Comparison of ENCODE assay signal across 8 cellular contexts in the genomic region with DNA sequence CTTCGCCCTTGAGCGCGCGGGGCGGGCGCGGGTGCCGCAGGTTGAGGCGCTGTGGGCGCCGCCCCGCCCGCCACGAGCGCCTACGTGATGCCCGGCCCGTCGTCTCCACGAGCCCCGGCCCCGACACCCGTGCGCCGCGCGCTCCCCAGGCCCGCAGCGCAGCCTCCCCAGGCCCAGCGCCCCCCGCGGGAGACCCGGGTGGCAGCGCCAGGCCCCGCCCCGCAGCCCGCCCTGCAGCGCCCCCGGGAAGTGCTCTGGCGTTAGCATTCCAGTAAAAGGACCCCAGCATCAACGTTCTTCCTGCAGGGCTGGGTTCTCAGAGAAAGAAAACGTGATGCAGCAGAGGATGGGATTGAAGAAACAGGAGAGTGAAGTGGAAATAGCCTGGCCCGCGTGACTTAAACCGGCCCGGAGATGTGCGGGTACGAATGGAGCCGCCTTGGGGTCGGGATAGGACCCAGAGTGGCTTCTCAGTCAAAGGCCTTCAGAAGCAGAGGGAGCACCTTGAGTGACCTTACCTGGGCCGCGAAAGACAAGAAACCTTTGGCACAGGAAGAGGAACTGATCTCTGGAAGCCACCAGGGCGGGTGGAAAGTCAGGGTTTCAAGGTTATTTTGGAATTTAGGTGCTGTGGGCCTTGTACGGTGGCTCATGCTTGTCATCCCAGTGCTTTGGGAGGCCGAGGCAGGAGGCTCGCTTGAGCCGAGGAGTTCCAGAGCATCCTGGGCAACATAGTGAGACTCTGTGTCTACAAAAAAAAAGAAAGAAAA. TPM values are rescaled to one million over a fixed set of nuclear protein-coding genes. Genes with fewer than 3 reads are reported as not detected.
A peak's percentile ranks its signal among the peaks of the same experiment; 100 is the strongest.
DNase-seq lines count a peak whose midpoint lies in the region; ATAC-seq, FAIRE-seq and TF ChIP-seq lines count a peak whose summit lies in the region.

No MANE protein-coding gene starts in this region.

- no peaks in the 10 kb centered on the region for H3K27me3 Mint-ChIP-seq in Calu3 (ENCODE audit: unreplicated experiment)

- TF ChIP-seq CTCF in Calu3 (IDR thresholded peaks at IDR 0.05; ENCODE audit: unreplicated experiment), result no peak
- no peak for TF ChIP-seq CTCF in pancreas (IDR thresholded peaks at IDR 0.05)

- DNase-seq in Calu3 (peak; percentile 45), activated T-cell treated with anti-CD3 and anti-CD28 coated beads for 48 hours (ENCODE audit: low read depth) (peak; percentile 39), frontal cortex (ENCODE audit: low spot score in 2 of 2) (peak; percentile 58 to 61), pancreas (peak in 2 of 6 donors; percentile 55 to 70)
- no peak for DNase-seq in effector CD8-positive, alpha-beta T cell (lab: John Stamatoyannopoulos, UW)

- FAIRE-seq in frontal cortex (lab: Jason Lieb, UNC), result no peak
- FAIRE-seq in pancreas (lab: Jason Lieb, UNC), result no peak

- CTCF ChIA-PET in Calu3 (lab: Charles Lee), result interaction anchor here (0.6 kb wide), 1 partner anchor 645 kb away, joined by 3 read pairs; no protein-coding TSS in a partner anchor

- 10 to 11% methylated on average over 47 to 57 of the region's 57 CpGs for WGBS in pancreas, 2 donors

- H3K36me3 Mint-ChIP-seq in Calu3 (ENCODE audit: insufficient read depth, unreplicated experiment), result peaks cover 68% of the 10 kb centered on the region

- H3K4me3 Mint-ChIP-seq in Calu3 (ENCODE audit: low read depth, unreplicated experiment), result peak overlapping the region; percentile 99

- H3K4me3 ChIP-seq in pancreas, result peak overlapping the region; percentile 47 to 52 (median 51)

- no TSS peak for BruUV-seq in Calu3 (replicated peaks; lab: Mats Ljungman, UMichigan)

- no peaks in the 10 kb centered on the region for H3K36me3 ChIP-seq in pancreas

- H3K9me3 ChIP-seq in pancreas, result no peaks in the 10 kb centered on the region

- H3K4me1 ChIP-seq in pancreas, result no peaks in the 10 kb centered on the region

- H3K27me3 ChIP-seq in pancreas, result no peaks in the 10 kb centered on the region

- intact Hi-C loops in Calu3 (cut with micrococcal nuclease; ENCODE audit: unreplicated experiment) (no loop called here), pancreas (cut with DNase I) (no loop called here)

- H3K27ac ChIP-seq in pancreas, result peak overlapping the region; percentile 45 to 74 (median 56)

- no peaks in the 10 kb centered on the region for H3K9me3 Mint-ChIP-seq in Calu3 (ENCODE audit: low read depth, unreplicated experiment)

- ATAC-seq in GM19438 (IDR thresholded peaks at IDR 0.05; ENCODE audit: low read depth, unreplicated experiment) (peak; percentile 35), HG03571 (IDR thresholded peaks at IDR 0.05; ENCODE audit: unreplicated experiment) (peak; percentile 28), pancreas (peak; percentile 10 to 26 (median 22)), HG03095 (IDR thresholded peaks at IDR 0.05; ENCODE audit: unreplicated experiment) (no peak)

- H3K4me1 Mint-ChIP-seq in Calu3 (ENCODE audit: low read depth, unreplicated experiment), result peaks cover 44% of the 10 kb centered on the region

- peak overlapping the region; percentile 86 for H3K27ac Mint-ChIP-seq in Calu3 (ENCODE audit: unreplicated experiment)

RNA-seq across cellular contexts. Expression of gene PFKP, which starts 1.8 kb away (rescaled TPM):
- total RNA-seq in Calu3 (2022), result 253 and 272 TPM in 2 replicates
- 81.5 TPM for total RNA-seq in frontal cortex
- 10 to 100 TPM in 3 of 6 donors, 1 to 10 TPM in 3; 6.8 to 25.0 (median 10.4) TPM for total RNA-seq in pancreas
- polyA plus RNA-seq in pancreas, result 10 to 100 TPM; 16.6 to 32.5 TPM
